Comparison of ENCODE assay signal across 29 cellular contexts in the genomic region with DNA sequence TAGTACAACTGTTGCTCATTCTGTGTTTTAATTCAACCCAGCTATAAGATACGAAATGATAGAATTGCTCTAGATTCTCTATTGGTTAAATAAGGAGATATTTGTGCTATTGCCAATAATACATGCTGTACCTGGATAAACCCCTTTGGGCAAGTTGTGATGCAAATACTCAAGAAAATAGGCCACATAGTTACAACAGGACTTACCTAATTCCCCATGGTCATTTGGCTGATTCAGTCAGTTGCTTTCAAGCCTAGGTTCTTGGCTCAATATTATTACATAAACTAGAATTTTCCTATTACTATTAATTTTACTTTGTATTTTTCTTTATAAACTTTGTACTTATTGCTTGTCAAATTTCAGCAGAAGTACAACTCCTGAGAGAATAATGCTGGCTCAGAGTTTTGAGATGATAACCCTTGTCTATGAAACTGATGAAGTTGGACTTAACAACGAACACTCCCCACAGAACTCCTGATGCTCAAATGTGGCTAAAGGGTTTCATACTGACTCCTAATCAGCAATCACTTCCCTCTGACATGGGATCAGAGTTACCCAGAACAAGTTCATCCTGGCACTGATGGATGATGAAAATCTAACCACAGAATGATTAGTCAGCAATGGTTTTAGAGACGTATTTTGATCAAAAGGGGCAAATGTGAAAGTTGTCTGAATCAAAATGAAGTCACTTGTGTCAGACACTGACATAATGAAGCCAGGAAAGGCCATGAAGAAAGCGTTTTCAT.
DNase-seq lines count a peak whose midpoint lies in the region; ATAC-seq lines count a peak whose summit lies in the region.
"Had no signal": no experiment of that assay in that cellular context is flagged by ENCODE, and none has a peak within 500 bp of the region (broad histone marks: within the 10 kb centered on the region; RNA-seq: fewer than 3 reads in every experiment).

No MANE protein-coding gene starts in this region.

- DNase-seq in activated T-cell treated with anti-CD3 and anti-CD28 coated beads, Interleukin-2, amount 50 U/mL, for 72 hours = no peak
- DNase-seq in activated T-cell treated with anti-CD3 and anti-CD28 coated beads for 4 hours (no peak), OCI-M1 (lab: John Stamatoyannopoulos, UW) (peak; percentile 52), fibroblast of peridontal ligament (ENCODE audit: extremely low read depth) (peak; percentile 43), NCI-H510A (lab: John Stamatoyannopoulos, UW) (no peak), NCI-H2029 treated with DMSO at 0.1 percent for 48 hours (lab: John Stamatoyannopoulos, UW) (no peak)
- DNase-seq in stimulated activated effector memory CD8-positive, alpha-beta T cell treated with anti-CD3 and anti-CD28 coated beads, Interleukin-12 subunit alpha, Interleukin-12 subunit beta, amount 100 ng/mL, for 72 hours (ENCODE audit: low spot score in 2 of 2) = no peak
- DNase-seq: activated CD8-positive, alpha-beta memory T cell treated with anti-CD3 and anti-CD28 coated beads for 24 hours; activated effector memory CD4-positive, alpha-beta T cell treated with Interleukin-2 at 50 U/mL for 16 hours; aorta; Calu3; CD4-positive, CD25-positive, alpha-beta regulatory T cell; DMS79 treated with DMSO at 0.1 percent for 48 hours; foreskin melanocyte; GM23248; HFFc6; mucosa of descending colon; NCI-H1105 treated with DMSO at 0.1 percent for 48 hours; NCI-H187 treated with DMSO at 0.1 percent for 48 hours; NCI-H526; ovary; SHP77 treated with DMSO at 0.1 percent for 48 hours; small intestine; stimulated activated naive CD8-positive, alpha-beta T cell treated with anti-CD3 and anti-CD28 coated beads, Interleukin-15, Interleukin-2, amounts not matched to agents 100 U/mL and 50 U/mL, for 24 hours had no signal

- no peaks in the 10 kb centered on the region for H3K4me1 Mint-ChIP-seq in activated T-cell treated with anti-CD3 and anti-CD28 coated beads, Interleukin-2, amount 50 U/mL, for 72 hours (ENCODE audit: low read depth)
- H3K4me1 Mint-ChIP-seq in stimulated activated effector memory CD8-positive, alpha-beta T cell treated with anti-CD3 and anti-CD28 coated beads, Interleukin-12 subunit alpha, Interleukin-12 subunit beta, amount 100 ng/mL, for 72 hours = no peaks in the 10 kb centered on the region
- H3K4me1 Mint-ChIP-seq: central memory CD8-positive, alpha-beta T cell had no signal

- H3K27ac Mint-ChIP-seq in activated T-cell treated with anti-CD3 and anti-CD28 coated beads, Interleukin-2, amount 50 U/mL, for 72 hours = no peak overlapping the region
- H3K27ac Mint-ChIP-seq in stimulated activated effector memory CD8-positive, alpha-beta T cell treated with anti-CD3 and anti-CD28 coated beads, Interleukin-12 subunit alpha, Interleukin-12 subunit beta, amount 100 ng/mL, for 72 hours = no peak overlapping the region
- H3K27ac Mint-ChIP-seq: activated naive CD8-positive, alpha-beta T cell; CD4-positive, CD25-positive, alpha-beta regulatory T cell; HFFc6; natural killer cell treated with Interleukin-12 subunit alpha and Interleukin-12 subunit beta and Interleukin-15 and Interleukin-18, amount 100 ng/mL, for 72 hours had no signal

- no peak overlapping the region for H3K4me3 Mint-ChIP-seq in activated T-cell treated with anti-CD3 and anti-CD28 coated beads, Interleukin-2, amount 50 U/mL, for 72 hours
- H3K4me3 Mint-ChIP-seq in stimulated activated effector memory CD8-positive, alpha-beta T cell treated with anti-CD3 and anti-CD28 coated beads, Interleukin-12 subunit alpha, Interleukin-12 subunit beta, amount 100 ng/mL, for 72 hours = no peak overlapping the region
- H3K4me3 Mint-ChIP-seq: activated naive CD8-positive, alpha-beta T cell; CD4-positive, CD25-positive, alpha-beta regulatory T cell; central memory CD8-positive, alpha-beta T cell; HFFc6; natural killer cell treated with Interleukin-12 subunit alpha and Interleukin-12 subunit beta and Interleukin-15 and Interleukin-18, amount 100 ng/mL, for 72 hours had no signal

- no peaks in the 10 kb centered on the region for H3K36me3 Mint-ChIP-seq in activated T-cell treated with anti-CD3 and anti-CD28 coated beads, Interleukin-2, amount 50 U/mL, for 72 hours (ENCODE audit: insufficient read depth in 2 of 2)
- H3K36me3 Mint-ChIP-seq in stimulated activated effector memory CD8-positive, alpha-beta T cell treated with anti-CD3 and anti-CD28 coated beads, Interleukin-12 subunit alpha, Interleukin-12 subunit beta, amount 100 ng/mL, for 72 hours = no peaks in the 10 kb centered on the region
- H3K36me3 Mint-ChIP-seq: activated naive CD8-positive, alpha-beta T cell; CD4-positive, CD25-positive, alpha-beta regulatory T cell; natural killer cell treated with Interleukin-12 subunit alpha and Interleukin-12 subunit beta and Interleukin-15 and Interleukin-18, amount 100 ng/mL, for 72 hours had no signal

- peak; percentile 13 to 59 for ATAC-seq in activated T-cell treated with anti-CD3 and anti-CD28 coated beads, Interleukin-2, amount 50 U/mL, for 72 hours (replicated peaks in 1 of 2)
- peak; percentile 42 for ATAC-seq in stimulated activated effector memory CD8-positive, alpha-beta T cell treated with anti-CD3 and anti-CD28 coated beads, Interleukin-12 subunit alpha, Interleukin-12 subunit beta, amount 100 ng/mL, for 72 hours
- ATAC-seq in GM19395 (IDR thresholded peaks at IDR 0.05; ENCODE audit: unreplicated experiment) = no peak
- ATAC-seq: esophagus mucosa; mucosa of descending colon; natural killer cell treated with Interleukin-12 subunit alpha and Interleukin-12 subunit beta and Interleukin-15 and Interleukin-18, amount 100 ng/mL, for 72 hours; stimulated activated naive CD8-positive, alpha-beta T cell treated with anti-CD3 and anti-CD28 coated beads, Interleukin-15, Interleukin-2, amounts not matched to agents 100 U/mL and 50 U/mL, for 24 hours had no signal

- no peaks in the 10 kb centered on the region for H3K27me3 Mint-ChIP-seq in activated T-cell treated with anti-CD3 and anti-CD28 coated beads, Interleukin-2, amount 50 U/mL, for 72 hours (ENCODE audit: low read depth)
- H3K27me3 Mint-ChIP-seq: activated naive CD8-positive, alpha-beta T cell; CD4-positive, CD25-positive, alpha-beta regulatory T cell; central memory CD8-positive, alpha-beta T cell had no signal

- H3K9me3 Mint-ChIP-seq in activated T-cell treated with anti-CD3 and anti-CD28 coated beads, Interleukin-2, amount 50 U/mL, for 72 hours = peaks cover 0 to 1% of the 10 kb centered on the region in 2 donors
- peaks cover 5% of the 10 kb centered on the region for H3K9me3 Mint-ChIP-seq in stimulated activated effector memory CD8-positive, alpha-beta T cell treated with anti-CD3 and anti-CD28 coated beads, Interleukin-12 subunit alpha, Interleukin-12 subunit beta, amount 100 ng/mL, for 72 hours
- H3K9me3 Mint-ChIP-seq: central memory CD8-positive, alpha-beta T cell; HFFc6 had no signal

Comparison
In these comparisons a context has a peak if more than half of its experiments do, and no peak if none do; other contexts are left out.
1. DNase-seq: peak in OCI-M1 (single experiment) and fibroblast of peridontal ligament (single experiment); none in activated T-cell treated with anti-CD3 and anti-CD28 coated beads, Interleukin-2, amount 50 U/mL, for 72 hours (0 of 2), activated T-cell treated with anti-CD3 and anti-CD28 coated beads for 4 hours (single experiment), stimulated activated effector memory CD8-positive, alpha-beta T cell treated with anti-CD3 and anti-CD28 coated beads, Interleukin-12 subunit alpha, Interleukin-12 subunit beta, amount 100 ng/mL, for 72 hours (0 of 2), NCI-H510A (single experiment) and NCI-H2029 treated with DMSO at 0.1 percent for 48 hours (single experiment).